Comparison of ENCODE assay signal across 7 cellular contexts in genomic region chr4:2441393-2442174, GRCh38. TPM values are rescaled to one million over a fixed set of nuclear protein-coding genes. Genes with fewer than 3 reads are reported as not detected.
A peak's percentile ranks its signal among the peaks of the same experiment; 100 is the strongest.
DNase-seq lines count a peak whose midpoint lies in the region; ATAC-seq, FAIRE-seq and TF ChIP-seq lines count a peak whose summit lies in the region.

No MANE protein-coding gene starts in this region.

- no peaks in the 10 kb centered on the region for H3K36me3 Mint-ChIP-seq in WTC11

- H3K4me1 Mint-ChIP-seq in WTC11 = peaks cover 2% of the 10 kb centered on the region; the same call in 1 of the 2 replicates

- peak; percentile 94 for ATAC-seq in WTC11

- H3K4me3 Mint-ChIP-seq in WTC11 = no peak overlapping the region

- peak; percentile 73 for TF ChIP-seq CTCF in WTC11 (IDR thresholded peaks at IDR 0.05)

- no peak for TF ChIP-seq POLR2A in GM12891 (IDR thresholded peaks at IDR 0.05; ENCODE audit: low read depth, low read length)

- CTCF ChIA-PET in HEK293T (lab: Yijun Ruan, JAX) = interaction anchor here (0.7 to 2.3 kb wide), 8 partner anchors 10 to 223 kb away, joined by 3 to 18 read pairs (median 4); partner anchors contain the start of gene RNF4
- CTCF ChIA-PET in WTC11 (lab: Charles Lee) = interaction anchor here (0.5 to 3.4 kb wide), 51 partner anchors 9 to 522 kb away, joined by 3 to 44 read pairs (median 5); partner anchors contain the start of genes CFAP99, FAM193A, GRK4 and HAUS3

- FAIRE-seq in GM12891 (lab: Jason Lieb, UNC) = peak; percentile 98

- peak; percentile 99 for DNase-seq in GM12891 (ENCODE audit: insufficient read length, low spot score)
- DNase-seq in HEK293T (ENCODE audit: extremely low spot score) = peak; percentile 91
- peak; percentile 82 for DNase-seq in NCI-H146 (lab: John Stamatoyannopoulos, UW)
- peak; percentile 95 for DNase-seq in WTC11 (ENCODE audit: low spot score)
- DNase-seq in cerebellum (ENCODE audit: low spot score) = peak; percentile 31
- peak; percentile 71 to 76 for DNase-seq in lung microvascular endothelial cell (ENCODE audit: low read depth in 2 of 2)
- DNase-seq in stimulated activated CD8-positive, alpha-beta memory T cell treated with anti-CD3 and anti-CD28 coated beads, Interleukin-7, amount 100 ng/mL, for 48 hours (ENCODE audit: extremely low read depth in 1 of 2, low read depth in 1 of 2) = peak; percentile 61 to 84

- POLR2A ChIA-PET in HEK293T (lab: Yijun Ruan, JAX) (interaction anchor here (0.7 to 2.1 kb wide), 4 partner anchors 14 to 558 kb away, joined by 3 to 9 read pairs (median 3); partner anchors contain the start of gene RNF4), WTC11 (lab: Charles Lee) (interaction anchor here (0.9 kb wide), 1 partner anchor 40 kb away, joined by 3 read pairs; no protein-coding TSS in a partner anchor)

- H3K27ac Mint-ChIP-seq in WTC11 = no peak overlapping the region

- H3K27me3 Mint-ChIP-seq in WTC11 (ENCODE audit: low read depth) = no peaks in the 10 kb centered on the region; the same call in 1 of the 2 replicates

- H3K9me3 Mint-ChIP-seq in WTC11 = no peaks in the 10 kb centered on the region

TF ChIP-seq in GM12891, 5 proteins besides CTCF, POLR2A, EP300 and RAD21:
- TF ChIP-seq SPI1 (IDR thresholded peaks at IDR 0.05; ENCODE audit: low read depth, low read length) = no peak
- TF ChIP-seq PAX5 (IDR thresholded peaks at IDR 0.05; ENCODE audit: insufficient read depth, low read length, severe bottlenecking) = no peak
- TF ChIP-seq TAF1 (IDR thresholded peaks at IDR 0.05; ENCODE audit: low read depth, low read length) = no peak
- no peak for TF ChIP-seq POLR2AphosphoS5 (IDR thresholded peaks at IDR 0.05; ENCODE audit: low read depth, low read length)
- no peak for TF ChIP-seq POU2F2 (IDR thresholded peaks at IDR 0.05; ENCODE audit: low read depth, low read length)

TF ChIP-seq in HEK293T, 16 proteins besides CTCF, POLR2A, EP300 and RAD21:
- TF ChIP-seq SP1 (IDR thresholded peaks at IDR 0.05) (no peak), BHLHE40 (IDR thresholded peaks at IDR 0.05; ENCODE audit: borderline replicate concordance) (no peak)

TF ChIP-seq in WTC11, 78 proteins besides CTCF, POLR2A, EP300 and RAD21 (continues in another document):
- TF ChIP-seq, protein P1, sequence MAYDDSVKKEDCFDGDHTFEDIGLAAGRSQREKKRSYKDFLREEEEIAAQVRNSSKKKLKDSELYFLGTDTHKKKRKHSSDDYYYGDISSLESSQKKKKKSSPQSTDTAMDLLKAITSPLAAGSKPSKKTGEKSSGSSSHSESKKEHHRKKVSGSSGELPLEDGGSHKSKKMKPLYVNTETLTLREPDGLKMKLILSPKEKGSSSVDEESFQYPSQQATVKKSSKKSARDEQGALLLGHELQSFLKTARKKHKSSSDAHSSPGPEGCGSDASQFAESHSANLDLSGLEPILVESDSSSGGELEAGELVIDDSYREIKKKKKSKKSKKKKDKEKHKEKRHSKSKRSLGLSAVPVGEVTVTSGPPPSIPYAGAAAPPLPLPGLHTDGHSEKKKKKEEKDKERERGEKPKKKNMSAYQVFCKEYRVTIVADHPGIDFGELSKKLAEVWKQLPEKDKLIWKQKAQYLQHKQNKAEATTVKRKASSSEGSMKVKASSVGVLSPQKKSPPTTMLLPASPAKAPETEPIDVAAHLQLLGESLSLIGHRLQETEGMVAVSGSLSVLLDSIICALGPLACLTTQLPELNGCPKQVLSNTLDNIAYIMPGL (CRISPR knock-in tag; IDR thresholded peaks at IDR 0.05) = peak; percentile 79
- TF ChIP-seq MXD4 (CRISPR knock-in tag; IDR thresholded peaks at IDR 0.05; ENCODE audit: borderline replicate concordance) = no peak
- TF ChIP-seq FOXK1 (CRISPR knock-in tag; IDR thresholded peaks at IDR 0.05) = 0 out of 2 replicates have a peak, but pooled peaks have one; percentile 42
- no peak for TF ChIP-seq JUN (CRISPR knock-in tag; IDR thresholded peaks at IDR 0.05)
- TF ChIP-seq ATF1 (CRISPR knock-in tag; IDR thresholded peaks at IDR 0.05) = no peak
- TF ChIP-seq, protein P2, sequence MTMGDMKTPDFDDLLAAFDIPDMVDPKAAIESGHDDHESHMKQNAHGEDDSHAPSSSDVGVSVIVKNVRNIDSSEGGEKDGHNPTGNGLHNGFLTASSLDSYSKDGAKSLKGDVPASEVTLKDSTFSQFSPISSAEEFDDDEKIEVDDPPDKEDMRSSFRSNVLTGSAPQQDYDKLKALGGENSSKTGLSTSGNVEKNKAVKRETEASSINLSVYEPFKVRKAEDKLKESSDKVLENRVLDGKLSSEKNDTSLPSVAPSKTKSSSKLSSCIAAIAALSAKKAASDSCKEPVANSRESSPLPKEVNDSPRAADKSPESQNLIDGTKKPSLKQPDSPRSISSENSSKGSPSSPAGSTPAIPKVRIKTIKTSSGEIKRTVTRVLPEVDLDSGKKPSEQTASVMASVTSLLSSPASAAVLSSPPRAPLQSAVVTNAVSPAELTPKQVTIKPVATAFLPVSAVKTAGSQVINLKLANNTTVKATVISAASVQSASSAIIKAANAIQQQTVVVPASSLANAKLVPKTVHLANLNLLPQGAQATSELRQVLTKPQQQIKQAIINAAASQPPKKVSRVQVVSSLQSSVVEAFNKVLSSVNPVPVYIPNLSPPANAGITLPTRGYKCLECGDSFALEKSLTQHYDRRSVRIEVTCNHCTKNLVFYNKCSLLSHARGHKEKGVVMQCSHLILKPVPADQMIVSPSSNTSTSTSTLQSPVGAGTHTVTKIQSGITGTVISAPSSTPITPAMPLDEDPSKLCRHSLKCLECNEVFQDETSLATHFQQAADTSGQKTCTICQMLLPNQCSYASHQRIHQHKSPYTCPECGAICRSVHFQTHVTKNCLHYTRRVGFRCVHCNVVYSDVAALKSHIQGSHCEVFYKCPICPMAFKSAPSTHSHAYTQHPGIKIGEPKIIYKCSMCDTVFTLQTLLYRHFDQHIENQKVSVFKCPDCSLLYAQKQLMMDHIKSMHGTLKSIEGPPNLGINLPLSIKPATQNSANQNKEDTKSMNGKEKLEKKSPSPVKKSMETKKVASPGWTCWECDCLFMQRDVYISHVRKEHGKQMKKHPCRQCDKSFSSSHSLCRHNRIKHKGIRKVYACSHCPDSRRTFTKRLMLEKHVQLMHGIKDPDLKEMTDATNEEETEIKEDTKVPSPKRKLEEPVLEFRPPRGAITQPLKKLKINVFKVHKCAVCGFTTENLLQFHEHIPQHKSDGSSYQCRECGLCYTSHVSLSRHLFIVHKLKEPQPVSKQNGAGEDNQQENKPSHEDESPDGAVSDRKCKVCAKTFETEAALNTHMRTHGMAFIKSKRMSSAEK (CRISPR knock-in tag; IDR thresholded peaks at IDR 0.05; ENCODE audit: borderline replicate concordance) = no peak
- TF ChIP-seq, protein P3, sequence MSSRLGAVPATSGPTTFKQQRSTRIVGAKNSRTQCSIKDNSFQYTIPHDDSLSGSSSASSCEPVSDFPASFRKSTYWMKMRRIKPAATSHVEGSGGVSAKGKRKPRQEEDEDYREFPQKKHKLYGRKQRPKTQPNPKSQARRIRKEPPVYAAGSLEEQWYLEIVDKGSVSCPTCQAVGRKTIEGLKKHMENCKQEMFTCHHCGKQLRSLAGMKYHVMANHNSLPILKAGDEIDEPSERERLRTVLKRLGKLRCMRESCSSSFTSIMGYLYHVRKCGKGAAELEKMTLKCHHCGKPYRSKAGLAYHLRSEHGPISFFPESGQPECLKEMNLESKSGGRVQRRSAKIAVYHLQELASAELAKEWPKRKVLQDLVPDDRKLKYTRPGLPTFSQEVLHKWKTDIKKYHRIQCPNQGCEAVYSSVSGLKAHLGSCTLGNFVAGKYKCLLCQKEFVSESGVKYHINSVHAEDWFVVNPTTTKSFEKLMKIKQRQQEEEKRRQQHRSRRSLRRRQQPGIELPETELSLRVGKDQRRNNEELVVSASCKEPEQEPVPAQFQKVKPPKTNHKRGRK (CRISPR knock-in tag; IDR thresholded peaks at IDR 0.05; ENCODE audit: borderline replicate concordance) = no peak
- TF ChIP-seq ATF2 (CRISPR knock-in tag; IDR thresholded peaks at IDR 0.05; ENCODE audit: borderline replicate concordance, low read depth) = no peak
- TF ChIP-seq NFATC4 (CRISPR knock-in tag; IDR thresholded peaks at IDR 0.05) = no peak
- TF ChIP-seq, protein P4, sequence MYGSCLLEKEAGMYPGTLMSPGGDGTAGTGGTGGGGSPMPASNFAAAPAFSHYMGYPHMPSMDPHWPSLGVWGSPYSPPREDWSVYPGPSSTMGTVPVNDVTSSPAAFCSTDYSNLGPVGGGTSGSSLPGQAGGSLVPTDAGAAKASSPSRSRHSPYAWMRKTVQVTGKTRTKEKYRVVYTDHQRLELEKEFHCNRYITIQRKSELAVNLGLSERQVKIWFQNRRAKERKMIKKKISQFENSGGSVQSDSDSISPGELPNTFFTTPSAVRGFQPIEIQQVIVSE (CRISPR knock-in tag; IDR thresholded peaks at IDR 0.05; ENCODE audit: borderline replicate concordance) = no peak
- peak; percentile 98 for TF ChIP-seq ZNF423 (CRISPR knock-in tag; IDR thresholded peaks at IDR 0.05)
- TF ChIP-seq CREB1 (CRISPR knock-in tag; IDR thresholded peaks at IDR 0.05) = no peak
- TF ChIP-seq SMAD3 (CRISPR knock-in tag; IDR thresholded peaks at IDR 0.05; ENCODE audit: borderline replicate concordance) = no peak
- no peak for TF ChIP-seq KAT7 (CRISPR knock-in tag; IDR thresholded peaks at IDR 0.05; ENCODE audit: borderline replicate concordance)
- no peak; the same call in 1 of the 2 replicates for TF ChIP-seq PRRX2 (CRISPR knock-in tag; IDR thresholded peaks at IDR 0.05)
- peak; percentile 47; the same call in 1 of the 2 replicates for TF ChIP-seq SP1 (CRISPR knock-in tag; conservative IDR thresholded peaks at IDR 0.05)
- no peak for TF ChIP-seq FOXP1 (CRISPR knock-in tag; IDR thresholded peaks at IDR 0.05; ENCODE audit: borderline replicate concordance)

RNA-seq across cellular contexts. Expression of gene CFAP99, which starts 22.8 kb away (rescaled TPM):
- not detected for polyA plus RNA-seq in GM12891 (2012; ENCODE audit: low read depth, missing spikeins)
- total RNA-seq in WTC11 (2021) (0.23 to 0.41 TPM in 2 of 3 replicates, not detected in the other), cerebellum (0.45 TPM), lung microvascular endothelial cell (not detected in 2 replicates)

RNA-seq across cellular contexts. Expression of gene ZFYVE28, which starts 23.1 kb away (rescaled TPM):
- 0.36 TPM for polyA plus RNA-seq in GM12891 (2012; ENCODE audit: low read depth, missing spikeins)
- total RNA-seq in WTC11 (2021) (4.5 to 7.8 TPM (median 6.0 TPM) in 3 replicates), cerebellum (5.7 TPM), lung microvascular endothelial cell (1.8 and 2.6 TPM in 2 replicates)

RNA-seq across cellular contexts. Expression of gene RNF4, which starts 27.3 kb away (rescaled TPM):
- polyA plus RNA-seq in GM12891 (2012; ENCODE audit: low read depth, missing spikeins) = 52.9 TPM
- total RNA-seq in WTC11 (2021) (77.8 to 87.3 TPM (median 82.5 TPM) in 3 replicates), cerebellum (45.0 TPM), lung microvascular endothelial cell (30.0 and 30.5 TPM in 2 replicates)

Comparison
In these comparisons a context has a peak if more than half of its experiments do, and no peak if none do; other contexts are left out.
1. Peak in every context shown above with its lines: DNase-seq and ATAC-seq.
2. DNase-seq: peak in every context shown above with its lines; median percentile 99 in GM12891; 95 in WTC11; 91 in HEK293T; 82 in NCI-H146; 74 in lung microvascular endothelial cell; 72 in stimulated activated CD8-positive, alpha-beta memory T cell treated with anti-CD3 and anti-CD28 coated beads, Interleukin-7, amount 100 ng/mL, for 48 hours; 31 in cerebellum.